ENCODE assay signal across 23 cellular contexts in the genomic region with DNA sequence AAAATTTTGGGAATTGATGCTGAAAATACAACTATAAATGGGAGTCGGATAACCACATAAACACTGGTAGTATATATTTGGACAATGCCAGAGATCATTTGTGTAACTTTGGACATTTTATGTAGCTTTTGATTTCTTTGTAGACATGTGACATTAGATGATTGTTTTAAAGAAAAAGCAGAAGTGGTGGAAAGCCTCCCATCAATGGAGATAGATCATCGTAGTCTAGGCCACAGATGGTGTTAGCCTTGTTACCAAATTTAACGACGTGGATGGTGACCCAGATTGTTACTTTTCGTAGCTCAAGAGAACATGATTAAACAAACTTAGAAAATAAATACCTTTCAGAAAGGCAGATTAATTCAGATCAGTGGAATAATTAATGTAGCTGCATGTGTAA. TPM values are rescaled to one million over a fixed set of nuclear protein-coding genes. Genes with fewer than 3 reads are reported as not detected.
"Had no signal": no experiment of that assay in that cellular context is flagged by ENCODE, and none has a peak within 500 bp of the region (broad histone marks: within the 10 kb centered on the region; RNA-seq: fewer than 3 reads in every experiment).

No MANE protein-coding gene starts in this region.

- H3K36me3 Mint-ChIP-seq: naive B cell; stimulated activated naive B cell treated with anti-CD40 and anti-IgM and Interleukin-4, amounts not matched to agents 10 μg/mL and 1 μg/mL and 100 μg/mL, for 72 hours had no signal

- H3K4me1 Mint-ChIP-seq: naive B cell; stimulated activated naive B cell treated with anti-CD40 and anti-IgM and Interleukin-4, amounts not matched to agents 10 μg/mL and 1 μg/mL and 100 μg/mL, for 72 hours; stimulated activated naive CD8-positive, alpha-beta T cell treated with anti-CD3 and anti-CD28 coated beads, Interleukin-15, amount 100 ng/mL, for 72 hours had no signal

- DNase-seq: effector CD8-positive, alpha-beta T cell; gastrocnemius medialis; glutamatergic neuron; left colon; mesendoderm; naive B cell; nephron progenitor cell; psoas muscle; retina; right lobe of liver; stimulated activated CD4-positive, alpha-beta T cell treated with anti-CD3 and anti-CD28 coated beads, Interleukin-4, amount 100 ng/mL, for 24 hours; stimulated activated naive B cell treated with anti-CD40 and anti-IgM and Interleukin-4, amounts not matched to agents 10 μg/mL and 1 μg/mL and 100 μg/mL, for 72 hours; stimulated activated naive CD8-positive, alpha-beta T cell treated with anti-CD3 and anti-CD28 coated beads, Interleukin-15, amount 100 ng/mL, for 72 hours; testis; upper lobe of right lung had no signal

- H3K36me3 ChIP-seq: esophagus muscularis mucosa, gastrocnemius medialis, neutrophil, right lobe of liver, tibial nerve, upper lobe of right lung had no signal

- H3K27ac Mint-ChIP-seq: stimulated activated naive B cell treated with anti-CD40 and anti-IgM and Interleukin-4, amounts not matched to agents 10 μg/mL and 1 μg/mL and 100 μg/mL, for 72 hours; stimulated activated naive CD8-positive, alpha-beta T cell treated with anti-CD3 and anti-CD28 coated beads, Interleukin-15, amount 100 ng/mL, for 72 hours had no signal

- H3K9me3 Mint-ChIP-seq: naive B cell; nephron progenitor cell; stimulated activated naive B cell treated with anti-CD40 and anti-IgM and Interleukin-4, amounts not matched to agents 10 μg/mL and 1 μg/mL and 100 μg/mL, for 72 hours; stimulated activated naive CD8-positive, alpha-beta T cell treated with anti-CD3 and anti-CD28 coated beads, Interleukin-15, amount 100 ng/mL, for 72 hours had no signal

- H3K27me3 ChIP-seq: esophagus muscularis mucosa, right lobe of liver, testis, tibial nerve had no signal

- ATAC-seq: gastrocnemius medialis; left colon; psoas muscle; right lobe of liver; stimulated activated naive B cell treated with anti-CD40 and anti-IgM and Interleukin-4, amounts not matched to agents 10 μg/mL and 1 μg/mL and 100 μg/mL, for 72 hours; stimulated activated naive CD8-positive, alpha-beta T cell treated with anti-CD3 and anti-CD28 coated beads, Interleukin-15, amount 100 ng/mL, for 72 hours; upper lobe of right lung had no signal

- H3K27ac ChIP-seq: coronary artery, epithelial cell of prostate, esophagus muscularis mucosa, gastrocnemius medialis, neutrophil, psoas muscle, right lobe of liver, testis, tibial nerve, upper lobe of right lung had no signal

- H3K4me1 ChIP-seq: gastrocnemius medialis, psoas muscle had no signal

- H3K9me3 ChIP-seq: esophagus muscularis mucosa, gastrocnemius medialis, neutrophil, psoas muscle, right lobe of liver, testis, tibial nerve, upper lobe of right lung had no signal

- H3K4me3 ChIP-seq: coronary artery, esophagus muscularis mucosa, gastrocnemius medialis, psoas muscle, right lobe of liver, testis, tibial nerve, upper lobe of right lung had no signal

- H3K4me3 Mint-ChIP-seq: naive B cell; nephron progenitor cell; stimulated activated naive B cell treated with anti-CD40 and anti-IgM and Interleukin-4, amounts not matched to agents 10 μg/mL and 1 μg/mL and 100 μg/mL, for 72 hours; stimulated activated naive CD8-positive, alpha-beta T cell treated with anti-CD3 and anti-CD28 coated beads, Interleukin-15, amount 100 ng/mL, for 72 hours had no signal

RNA-seq across cellular contexts. Expression of a gene that starts 8.8 kb away (rescaled TPM):
- total RNA-seq: dermis microvascular lymphatic vessel endothelial cell, fibroblast of villous mesenchyme, lung microvascular endothelial cell had no signal
